Comparison of ENCODE assay signal across 8 cellular contexts in the genomic region with DNA sequence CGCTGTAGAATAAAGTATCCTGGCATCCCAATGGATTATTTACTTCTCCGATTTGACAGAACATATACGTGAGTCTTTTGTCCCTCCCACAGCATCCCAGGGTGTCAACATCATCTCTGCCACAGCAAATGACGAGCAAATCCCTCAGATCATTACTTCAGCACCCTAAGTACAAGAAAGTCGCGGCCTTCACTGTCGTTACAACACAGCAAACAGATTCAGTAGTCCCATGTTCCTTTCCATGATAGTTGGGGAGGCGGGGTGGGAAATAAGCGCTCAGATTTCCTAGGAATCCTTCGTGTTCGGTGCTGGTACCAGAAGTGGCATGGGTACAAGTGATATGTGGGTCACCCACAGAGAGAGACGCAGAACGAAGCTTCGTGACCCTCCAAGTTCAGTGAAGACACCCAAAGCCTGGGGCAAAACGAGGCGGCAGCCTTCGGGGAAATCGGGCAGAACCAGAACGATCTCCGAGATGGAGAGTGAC. TPM values are rescaled to one million over a fixed set of nuclear protein-coding genes. Genes with fewer than 3 reads are reported as not detected.
DNase-seq lines count a peak whose midpoint lies in the region; ATAC-seq lines count a peak whose summit lies in the region.

No MANE protein-coding gene starts in this region.

- peak; percentile 2 for ATAC-seq in HG03097 (IDR thresholded peaks at IDR 0.05; ENCODE audit: low FRiP score, unreplicated experiment)
- no peak for ATAC-seq in HG03159 (IDR thresholded peaks at IDR 0.05; ENCODE audit: unreplicated experiment)
- no peak for ATAC-seq in HG03108 (IDR thresholded peaks at IDR 0.05; ENCODE audit: unreplicated experiment)

- H3K9me3 ChIP-seq in CD8-positive, alpha-beta memory T cell (ENCODE audit: low read length) = no peaks in the 10 kb centered on the region
- no peaks in the 10 kb centered on the region for H3K9me3 ChIP-seq in SK-N-MC (ENCODE audit: low read depth, low read length)

- peaks cover 19% of the 10 kb centered on the region for H3K4me1 ChIP-seq in CD8-positive, alpha-beta memory T cell (ENCODE audit: insufficient read depth, low read length)

- CTCF ChIA-PET in CD8-positive, alpha-beta memory T cell (lab: Charles Lee) = no interaction called here

- no peaks in the 10 kb centered on the region for H3K9me3 Mint-ChIP-seq in CD8-positive, alpha-beta memory T cell

- H3K4me3 Mint-ChIP-seq in CD8-positive, alpha-beta memory T cell = peak overlapping the region; percentile 92 to 99 (median 97)

- POLR2A ChIA-PET in CD8-positive, alpha-beta memory T cell (lab: Charles Lee) = interaction anchor here (0.6 kb wide), 1 partner anchor 372 kb away, joined by 3 read pairs; no protein-coding TSS in a partner anchor

- DNase-seq in CD8-positive, alpha-beta memory T cell = peak in 4 of 5 donors; percentile 2 to 51 (median 34)
- no peak for DNase-seq in SK-N-MC (ENCODE audit: low read depth, low spot score)
- peak; percentile 33 for DNase-seq in central memory CD4-positive, alpha-beta T cell
- DNase-seq in kidney tubule cell (ENCODE audit: low spot score) = peak; percentile 52
- peak; percentile 1 to 16 for DNase-seq in stimulated activated CD4-positive, alpha-beta T cell treated with anti-CD3 and anti-CD28 coated beads, Interleukin-4, amount 100 ng/mL, for 4 hours

- peak overlapping the region; percentile 68 for H3K9ac ChIP-seq in SK-N-MC (ENCODE audit: insufficient read length)

- peaks cover 0 to 3% of the 10 kb centered on the region in 2 donors for H3K27me3 Mint-ChIP-seq in CD8-positive, alpha-beta memory T cell

- peaks cover 30 to 48% (median 41%) of the 10 kb centered on the region in 3 donors for H3K4me1 Mint-ChIP-seq in CD8-positive, alpha-beta memory T cell

- peaks cover 0 to 10% (median 0%) of the 10 kb centered on the region in 3 donors for H3K36me3 Mint-ChIP-seq in CD8-positive, alpha-beta memory T cell

- H3K4me3 ChIP-seq in CD8-positive, alpha-beta memory T cell (ENCODE audit: low read length) = peak overlapping the region; percentile 71
- H3K4me3 ChIP-seq in SK-N-MC = peak overlapping the region; percentile 95

- no peaks in the 10 kb centered on the region for H3K27me3 ChIP-seq in CD8-positive, alpha-beta memory T cell (ENCODE audit: insufficient read depth, low read length, poor library complexity, severe bottlenecking)

- H3K27ac ChIP-seq in CD8-positive, alpha-beta memory T cell (ENCODE audit: low read depth, low read length) = peak overlapping the region; percentile 49
- H3K27ac ChIP-seq in SK-N-MC = 0 out of 2 replicates have a peak overlapping the region, but pooled peaks have one; percentile 28

- peak overlapping the region; percentile 43 to 99 (median 92) for H3K27ac Mint-ChIP-seq in CD8-positive, alpha-beta memory T cell

- no peaks in the 10 kb centered on the region for H3K36me3 ChIP-seq in CD8-positive, alpha-beta memory T cell (ENCODE audit: insufficient read depth, low read length)
- no peaks in the 10 kb centered on the region for H3K36me3 ChIP-seq in SK-N-MC (ENCODE audit: insufficient read depth, low read length)

RNA-seq across cellular contexts. Expression of a gene that starts 0.7 kb away (rescaled TPM):
- total RNA-seq in CD8-positive, alpha-beta memory T cell = 10 to 100 TPM in 1 of 2 experiments, 1 to 10 TPM in 1; 9.3 to 11.4 TPM
- 11.1 TPM for polyA plus RNA-seq in CD8-positive, alpha-beta memory T cell
